ENCODE assay signal across 17 cellular contexts in genomic region chr1:214215583-214215982, GRCh38.
"Had no signal": no experiment of that assay in that cellular context is flagged by ENCODE, and none has a peak within 500 bp of the region (broad histone marks: within the 10 kb centered on the region; RNA-seq: fewer than 3 reads in every experiment).

No MANE protein-coding gene starts in this region.

- H3K9me3 ChIP-seq: left lung, spleen had no signal

- H3K27ac ChIP-seq: left lung, spleen had no signal

- ATAC-seq: activated T-cell treated with anti-CD3 and anti-CD28 coated beads, Interleukin-2, amount 50 U/mL, for 72 hours; left lung; naive thymus-derived CD4-positive, alpha-beta T cell; T-helper 17 cell had no signal

- H3K4me3 ChIP-seq: left lung, lung, spleen had no signal

- FAIRE-seq: urothelium cell line had no signal

- H3K36me3 ChIP-seq: left lung, spleen had no signal

- DNase-seq: activated CD4-positive, alpha-beta memory T cell treated with anti-CD3 and anti-CD28 coated beads for 36 hours; activated CD4-positive, alpha-beta T cell treated with anti-CD3 and anti-CD28 coated beads for 48 hours; activated effector memory CD4-positive, alpha-beta T cell treated with Interleukin-2 at 50 U/mL for 16 hours; activated naive CD4-positive, alpha-beta T cell treated with anti-CD3 and anti-CD28 coated beads for 36 hours; activated naive CD8-positive, alpha-beta T cell treated with anti-CD3 and anti-CD28 coated beads, Interleukin-2, amount 10 ng/mL, durations not matched to agents 7 days and 5 days; activated T-cell treated with anti-CD3 and anti-CD28 coated beads, Interleukin-2, amount 50 U/mL, for 72 hours; amygdala; foreskin melanocyte; left lung; naive thymus-derived CD4-positive, alpha-beta T cell; retina; spleen; stimulated activated CD4-positive, alpha-beta T cell treated with anti-CD3 and anti-CD28 coated beads, Interleukin-4, amount 100 ng/mL, for 24 hours; stimulated activated naive CD4-positive, alpha-beta T cell treated with Interleukin-2 at 50 U/mL for 16 hours; T-helper 17 cell had no signal
